In the genomic region with DNA sequence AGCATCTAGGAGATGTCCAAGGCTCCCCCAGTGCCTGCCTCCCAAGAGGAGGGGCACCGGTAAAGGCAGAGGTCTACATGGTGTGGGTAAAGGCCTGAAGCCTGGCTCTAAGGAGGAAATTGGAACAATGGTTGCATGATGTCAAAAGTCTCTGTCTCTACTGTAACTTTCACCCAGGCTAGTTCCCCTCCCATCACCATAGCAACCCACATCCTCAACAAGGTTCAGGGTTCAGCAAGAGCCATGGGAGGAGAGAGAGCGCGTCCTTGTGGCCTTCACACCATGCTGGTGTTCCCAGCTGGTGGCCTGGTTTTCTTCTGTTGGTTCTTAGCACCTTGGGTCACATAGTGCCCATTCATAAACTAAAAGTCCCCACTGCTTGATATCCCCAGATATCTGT, we compare ENCODE assay signal across 22 cellular contexts.
A peak's percentile ranks its signal among the peaks of the same experiment; 100 is the strongest.
DNase-seq lines count a peak whose midpoint lies in the region; ATAC-seq and TF ChIP-seq lines count a peak whose summit lies in the region.
"Had no signal": no experiment of that assay in that cellular context is flagged by ENCODE, and none has a peak within 500 bp of the region (broad histone marks: within the 10 kb centered on the region; RNA-seq: fewer than 3 reads in every experiment).

No MANE protein-coding gene starts in this region.

- no peak overlapping the region for H2AFZ ChIP-seq in osteoblast (ENCODE audit: low read length)

- peaks cover 0 to 3% (median 0%) of the 10 kb centered on the region in 3 donors for H3K36me3 Mint-ChIP-seq in immature natural killer cell
- no peaks in the 10 kb centered on the region for H3K36me3 Mint-ChIP-seq in osteocyte (ENCODE audit: unreplicated experiment)
- H3K36me3 Mint-ChIP-seq: T-cell had no signal

- DNase-seq in right atrium auricular region (ENCODE audit: low spot score) (peak; percentile 28), cardiac septum (ENCODE audit: low spot score) (no peak), NB4 (ENCODE audit: low read depth) (peak; percentile 19), immature natural killer cell (peak in 2 of 3 donors; percentile 5 to 7), osteocyte (ENCODE audit: extremely low spot score, unreplicated experiment) (peak; percentile 54), osteoblast (ENCODE audit: insufficient read length, low spot score, missing footprints) (no peak)
- DNase-seq: CD4-positive, alpha-beta T cell; KBM-7; MG63; NCI-H1092 treated with DMSO at 0.1 percent for 48 hours; NCI-H1436; NCI-H187; NCI-H2081 treated with DMSO at 0.1 percent for 48 hours; NCI-H446 treated with DMSO at 0.1 percent for 48 hours; NCI-H526 treated with DMSO at 0.1 percent for 48 hours; SHP77; T-cell had no signal

- H3K27me3 Mint-ChIP-seq in immature natural killer cell (ENCODE audit: low read depth in 3 of 3) (peaks cover 0 to 4% (median 3%) of the 10 kb centered on the region in 3 donors), osteocyte (ENCODE audit: unreplicated experiment) (no peaks in the 10 kb centered on the region)

- H3K27ac Mint-ChIP-seq in immature natural killer cell: no peak overlapping the region
- no peak overlapping the region for H3K27ac Mint-ChIP-seq in osteocyte (ENCODE audit: unreplicated experiment)
- H3K27ac Mint-ChIP-seq: CD4-positive, alpha-beta T cell had no signal

- no peak overlapping the region for H3K4me3 ChIP-seq in right atrium auricular region
- no peak overlapping the region for H3K4me3 ChIP-seq in NB4 (ENCODE audit: low read depth, low read length)
- no peak overlapping the region for H3K4me3 ChIP-seq in osteoblast (ENCODE audit: insufficient read depth, low read length)
- H3K4me3 ChIP-seq: BLaER1, MG63 had no signal

- H3K9me3 Mint-ChIP-seq in immature natural killer cell (peaks cover 0 to 2% (median 0%) of the 10 kb centered on the region in 6 donors), osteocyte (ENCODE audit: unreplicated experiment) (peaks cover 4% of the 10 kb centered on the region)
- H3K9me3 Mint-ChIP-seq: CD4-positive, alpha-beta T cell; T-cell had no signal

- H3K9me3 ChIP-seq in right atrium auricular region (peaks cover 0 to 8% of the 10 kb centered on the region in 2 donors), osteoblast (ENCODE audit: low read depth, low read length) (no peaks in the 10 kb centered on the region)
- H3K9me3 ChIP-seq: MG63 had no signal

- H3K4me1 ChIP-seq in right atrium auricular region (no peaks in the 10 kb centered on the region), osteoblast (ENCODE audit: insufficient read depth, low read length) (no peaks in the 10 kb centered on the region)

- H3K27me3 ChIP-seq in right atrium auricular region (no peaks in the 10 kb centered on the region), osteoblast (ENCODE audit: insufficient read depth, low read length) (no peaks in the 10 kb centered on the region)
- H3K27me3 ChIP-seq: BLaER1, MG63 had no signal

- no peaks in the 10 kb centered on the region for H4K20me1 ChIP-seq in osteoblast (ENCODE audit: insufficient read depth, low read length)
- H4K20me1 ChIP-seq: BLaER1 had no signal

- H3K4me2 ChIP-seq in osteoblast (ENCODE audit: insufficient read depth, low read length): no peak overlapping the region
- H3K4me2 ChIP-seq: BLaER1 had no signal

- H3K27ac ChIP-seq in right atrium auricular region: no peak overlapping the region
- no peak overlapping the region for H3K27ac ChIP-seq in osteoblast (ENCODE audit: low read depth, low read length)
- H3K27ac ChIP-seq: BLaER1, RWPE1 had no signal

- TF ChIP-seq CTCF in right atrium auricular region (IDR thresholded peaks at IDR 0.05) (no peak), NB4 (IDR thresholded peaks at IDR 0.05; ENCODE audit: low read depth, low read length) (no peak), osteocyte (IDR thresholded peaks at IDR 0.05) (no peak), osteoblast (IDR thresholded peaks at IDR 0.05; ENCODE audit: extremely low read depth, low read depth, low read length) (no peak)

- intact Hi-C loops in cardiac septum (cut with DNase I): no loop called here

- no peaks in the 10 kb centered on the region for H3K79me2 ChIP-seq in osteoblast (ENCODE audit: insufficient read depth, low read length)

- H3K4me1 Mint-ChIP-seq in immature natural killer cell: peaks cover 0 to 5% of the 10 kb centered on the region in 2 donors
- H3K4me1 Mint-ChIP-seq in osteocyte (ENCODE audit: unreplicated experiment): peaks cover 7% of the 10 kb centered on the region
- H3K4me1 Mint-ChIP-seq: T-cell had no signal

- ATAC-seq in HG03432 (IDR thresholded peaks at IDR 0.05; ENCODE audit: unreplicated experiment) (no peak), GM21529 (IDR thresholded peaks at IDR 0.05; ENCODE audit: unreplicated experiment) (no peak)
- ATAC-seq: Panc1, T-cell had no signal

- no peak for TF ChIP-seq POLR2A in NB4 (IDR thresholded peaks at IDR 0.05; ENCODE audit: extremely low read depth, insufficient read length)

- H3K4me3 Mint-ChIP-seq in immature natural killer cell: no peak overlapping the region
- H3K4me3 Mint-ChIP-seq in osteocyte (ENCODE audit: unreplicated experiment): no peak overlapping the region
- H3K4me3 Mint-ChIP-seq: CD4-positive, alpha-beta T cell; T-cell had no signal

- H3K36me3 ChIP-seq in right atrium auricular region: no peaks in the 10 kb centered on the region
- H3K36me3 ChIP-seq in osteoblast (ENCODE audit: insufficient read depth, low read length): no peaks in the 10 kb centered on the region
- H3K36me3 ChIP-seq: BLaER1, MG63 had no signal

Comparison
In these comparisons a context has a peak if more than half of its experiments do, and no peak if none do; other contexts are left out.
1. DNase-seq: peak in right atrium auricular region (single experiment), NB4 (single experiment), immature natural killer cell (2 of 3) and osteocyte (single experiment); none in cardiac septum (single experiment) and osteoblast (single experiment).